33 cellular contexts compared by ENCODE assay signal in the genomic region with DNA sequence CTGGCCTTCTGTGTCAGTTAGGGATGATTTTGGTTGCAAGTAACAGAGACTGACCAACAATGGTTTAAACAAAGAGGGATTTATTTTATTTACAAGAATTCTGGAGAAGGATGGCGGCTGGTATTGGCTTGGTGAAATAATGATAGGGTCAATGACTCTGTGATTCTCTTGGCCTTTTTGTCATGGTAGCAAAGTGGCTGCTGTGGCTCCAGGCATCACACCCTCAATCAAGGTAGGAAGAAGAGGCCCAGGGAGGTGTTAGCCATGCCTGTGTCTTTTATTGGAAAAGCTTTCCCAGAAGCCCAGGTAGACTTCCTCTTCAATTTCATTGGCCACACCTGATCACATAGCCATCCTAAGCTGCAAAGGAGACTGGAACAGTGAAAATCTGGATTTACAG. TPM values are rescaled to one million over a fixed set of nuclear protein-coding genes. Genes with fewer than 3 reads are reported as not detected.
"Had no signal": no experiment of that assay in that cellular context is flagged by ENCODE, and none has a peak within 500 bp of the region (broad histone marks: within the 10 kb centered on the region; RNA-seq: fewer than 3 reads in every experiment).

No MANE protein-coding gene starts in this region.

- H3K4me1 ChIP-seq: lower lobe of right lung, uterus had no signal

- ATAC-seq: activated naive CD4-positive, alpha-beta T cell treated with anti-CD3 and anti-CD28 coated beads, Interleukin-2, amount 50 U/mL, for 72 hours; lower lobe of right lung; natural killer cell treated with Interleukin-12 subunit alpha and Interleukin-12 subunit beta and Interleukin-15 and Interleukin-18, amount 100 ng/mL, for 72 hours; stimulated activated memory B cell treated with anti-CD40 and anti-IgM and Interleukin-4, amounts not matched to agents 10 μg/mL and 1 μg/mL and 100 μg/mL, for 72 hours; stimulated activated naive CD8-positive, alpha-beta T cell treated with anti-CD3 and anti-CD28 coated beads, Interleukin-15, amount 100 ng/mL, for 72 hours had no signal

- H3K27me3 ChIP-seq: cardiac muscle cell, dorsolateral prefrontal cortex, left lung, ovary, sigmoid colon, uterus had no signal

- H3K27ac Mint-ChIP-seq: activated CD4-positive, alpha-beta memory T cell treated with anti-CD3 and anti-CD28 coated beads for 36 hours; activated CD4-positive, alpha-beta T cell treated with anti-CD3 and anti-CD28 coated beads, Interleukin-2, amount 10 ng/mL, durations not matched to agents 24 days and 14 days; activated naive CD4-positive, alpha-beta T cell treated with anti-CD3 and anti-CD28 coated beads, Interleukin-2, amount 50 U/mL, for 72 hours; activated T-helper 2 cell treated with anti-CD3 and anti-CD28 coated beads, Interferon-gamma antibody, Interleukin-2, Interleukin-4, amounts not matched to agents 10 μg/mL and 5 μg/mL and 100 μg/mL, durations not matched to agents 14 hours and 24 hours and 36 hours; natural killer cell treated with Interleukin-12 subunit alpha and Interleukin-12 subunit beta and Interleukin-15 and Interleukin-18, amount 100 ng/mL, for 72 hours; stimulated activated memory B cell treated with anti-CD40 and anti-IgM and Interleukin-4, amounts not matched to agents 10 μg/mL and 1 μg/mL and 100 μg/mL, for 72 hours; stimulated activated naive CD8-positive, alpha-beta T cell treated with anti-CD3 and anti-CD28 coated beads, Interleukin-15, amount 100 ng/mL, for 72 hours; T-helper 1 cell treated with Interleukin-12 subunit alpha and Interleukin-12 subunit beta and Interleukin-4 antibody, amounts not matched to agents 30 μg/mL and 1 μg/mL, for 36 hours had no signal

- H3K9me3 Mint-ChIP-seq: activated CD4-positive, alpha-beta memory T cell treated with anti-CD3 and anti-CD28 coated beads for 36 hours; activated CD4-positive, alpha-beta T cell treated with anti-CD3 and anti-CD28 coated beads, Interleukin-2, amount 10 ng/mL, durations not matched to agents 24 days and 14 days; activated naive CD4-positive, alpha-beta T cell treated with anti-CD3 and anti-CD28 coated beads, Interleukin-2, amount 50 U/mL, for 72 hours; activated T-helper 2 cell treated with anti-CD3 and anti-CD28 coated beads, Interferon-gamma antibody, Interleukin-2, Interleukin-4, amounts not matched to agents 10 μg/mL and 5 μg/mL and 100 μg/mL, durations not matched to agents 14 hours and 24 hours and 36 hours; natural killer cell treated with Interleukin-12 subunit alpha and Interleukin-12 subunit beta and Interleukin-15 and Interleukin-18, amount 100 ng/mL, for 72 hours; stimulated activated memory B cell treated with anti-CD40 and anti-IgM and Interleukin-4, amounts not matched to agents 10 μg/mL and 1 μg/mL and 100 μg/mL, for 72 hours; stimulated activated naive CD8-positive, alpha-beta T cell treated with anti-CD3 and anti-CD28 coated beads, Interleukin-15, amount 100 ng/mL, for 72 hours; T-helper 1 cell treated with Interleukin-12 subunit alpha and Interleukin-12 subunit beta and Interleukin-4 antibody, amounts not matched to agents 30 μg/mL and 1 μg/mL, for 36 hours; type B pancreatic cell had no signal

- H3K4me3 ChIP-seq: cardiac muscle cell, coronary artery, dorsolateral prefrontal cortex, left lung, lower lobe of right lung, mucosa of descending colon, ovary, sigmoid colon, smooth muscle cell, uterus had no signal

- DNase-seq: activated CD4-positive, alpha-beta memory T cell treated with anti-CD3 and anti-CD28 coated beads for 36 hours; activated CD4-positive, alpha-beta T cell treated with anti-CD3 and anti-CD28 coated beads, Interleukin-2, amount 10 ng/mL, durations not matched to agents 24 days and 14 days; activated naive CD4-positive, alpha-beta T cell; cerebellar nuclear complex; dorsolateral prefrontal cortex; effector memory CD4-positive, alpha-beta T cell; left lung; lower lobe of right lung; ovary; sigmoid colon; stimulated activated CD4-positive, alpha-beta T cell treated with anti-CD3 and anti-CD28 coated beads, Interleukin-1b, Interleukin-23, amount 100 ng/mL, for 48 hours; stimulated activated CD4-positive, alpha-beta T cell treated with anti-CD3 and anti-CD28 coated beads, Interleukin-4, amount 100 ng/mL, for 4 hours; stimulated activated CD8-positive, alpha-beta memory T cell treated with anti-CD3 and anti-CD28 coated beads, Interleukin-4, amount 100 ng/mL, for 48 hours; stimulated activated naive CD8-positive, alpha-beta T cell treated with anti-CD3 and anti-CD28 coated beads, Interleukin-15, amount 100 ng/mL, for 72 hours; substantia nigra; T-helper 9 cell; uterus had no signal

- H3K27ac ChIP-seq: cardiac muscle cell, coronary artery, left lung, lower lobe of right lung, ovary, sigmoid colon, uterus, VCaP had no signal

- FAIRE-seq: TTC549 had no signal

- H3K4me3 Mint-ChIP-seq: activated CD4-positive, alpha-beta memory T cell treated with anti-CD3 and anti-CD28 coated beads for 36 hours; activated CD4-positive, alpha-beta T cell treated with anti-CD3 and anti-CD28 coated beads, Interleukin-2, amount 10 ng/mL, durations not matched to agents 24 days and 14 days; natural killer cell treated with Interleukin-12 subunit alpha and Interleukin-12 subunit beta and Interleukin-15 and Interleukin-18, amount 100 ng/mL, for 72 hours; stimulated activated memory B cell treated with anti-CD40 and anti-IgM and Interleukin-4, amounts not matched to agents 10 μg/mL and 1 μg/mL and 100 μg/mL, for 72 hours; stimulated activated naive CD8-positive, alpha-beta T cell treated with anti-CD3 and anti-CD28 coated beads, Interleukin-15, amount 100 ng/mL, for 72 hours; T-helper 1 cell treated with Interleukin-12 subunit alpha and Interleukin-12 subunit beta and Interleukin-4 antibody, amounts not matched to agents 30 μg/mL and 1 μg/mL, for 36 hours; type B pancreatic cell had no signal

- H3K36me3 Mint-ChIP-seq: activated CD4-positive, alpha-beta memory T cell treated with anti-CD3 and anti-CD28 coated beads for 36 hours; activated naive CD4-positive, alpha-beta T cell treated with anti-CD3 and anti-CD28 coated beads, Interleukin-2, amount 50 U/mL, for 72 hours; natural killer cell treated with Interleukin-12 subunit alpha and Interleukin-12 subunit beta and Interleukin-15 and Interleukin-18, amount 100 ng/mL, for 72 hours; stimulated activated memory B cell treated with anti-CD40 and anti-IgM and Interleukin-4, amounts not matched to agents 10 μg/mL and 1 μg/mL and 100 μg/mL, for 72 hours; type B pancreatic cell had no signal

- H3K27me3 Mint-ChIP-seq: activated CD4-positive, alpha-beta memory T cell treated with anti-CD3 and anti-CD28 coated beads for 36 hours; brain; progenitor cell of endocrine pancreas; type B pancreatic cell had no signal

- H3K36me3 ChIP-seq: cardiac muscle cell, ovary, sigmoid colon, uterus had no signal

- H3K9me3 ChIP-seq: left lung, lower lobe of right lung, mucosa of descending colon, ovary, sigmoid colon, uterus had no signal

RNA-seq across cellular contexts. Expression of a gene that starts 13.1 kb away (rescaled TPM):
- total RNA-seq: activated CD4-positive, alpha-beta memory T cell treated with anti-CD3 and anti-CD28 coated beads for 36 hours; activated CD4-positive, alpha-beta T cell treated with anti-CD3 and anti-CD28 coated beads, Interleukin-2, amount 10 ng/mL, durations not matched to agents 24 days and 14 days; activated naive CD4-positive, alpha-beta T cell treated with anti-CD3 and anti-CD28 coated beads, Interleukin-2, amount 50 U/mL, for 72 hours; activated T-helper 2 cell treated with anti-CD3 and anti-CD28 coated beads, Interferon-gamma antibody, Interleukin-2, Interleukin-4, amounts not matched to agents 10 μg/mL and 5 μg/mL and 100 μg/mL, durations not matched to agents 14 hours and 24 hours and 36 hours; cardiac muscle cell; fibroblast of villous mesenchyme; myocyte; natural killer cell treated with Interleukin-12 subunit alpha and Interleukin-12 subunit beta and Interleukin-15 and Interleukin-18, amount 100 ng/mL, for 72 hours; progenitor cell of endocrine pancreas; smooth muscle cell had no signal
- polyA plus RNA-seq: cardiac muscle cell, smooth muscle cell had no signal

RNA-seq across cellular contexts. Expression of a gene that starts 27.1 kb away (rescaled TPM):
- total RNA-seq: activated CD4-positive, alpha-beta memory T cell treated with anti-CD3 and anti-CD28 coated beads for 36 hours; activated CD4-positive, alpha-beta T cell treated with anti-CD3 and anti-CD28 coated beads, Interleukin-2, amount 10 ng/mL, durations not matched to agents 24 days and 14 days; activated naive CD4-positive, alpha-beta T cell treated with anti-CD3 and anti-CD28 coated beads, Interleukin-2, amount 50 U/mL, for 72 hours; activated T-helper 2 cell treated with anti-CD3 and anti-CD28 coated beads, Interferon-gamma antibody, Interleukin-2, Interleukin-4, amounts not matched to agents 10 μg/mL and 5 μg/mL and 100 μg/mL, durations not matched to agents 14 hours and 24 hours and 36 hours; natural killer cell treated with Interleukin-12 subunit alpha and Interleukin-12 subunit beta and Interleukin-15 and Interleukin-18, amount 100 ng/mL, for 72 hours had no signal
